11 cellular contexts compared by ENCODE assay signal in the genomic region with DNA sequence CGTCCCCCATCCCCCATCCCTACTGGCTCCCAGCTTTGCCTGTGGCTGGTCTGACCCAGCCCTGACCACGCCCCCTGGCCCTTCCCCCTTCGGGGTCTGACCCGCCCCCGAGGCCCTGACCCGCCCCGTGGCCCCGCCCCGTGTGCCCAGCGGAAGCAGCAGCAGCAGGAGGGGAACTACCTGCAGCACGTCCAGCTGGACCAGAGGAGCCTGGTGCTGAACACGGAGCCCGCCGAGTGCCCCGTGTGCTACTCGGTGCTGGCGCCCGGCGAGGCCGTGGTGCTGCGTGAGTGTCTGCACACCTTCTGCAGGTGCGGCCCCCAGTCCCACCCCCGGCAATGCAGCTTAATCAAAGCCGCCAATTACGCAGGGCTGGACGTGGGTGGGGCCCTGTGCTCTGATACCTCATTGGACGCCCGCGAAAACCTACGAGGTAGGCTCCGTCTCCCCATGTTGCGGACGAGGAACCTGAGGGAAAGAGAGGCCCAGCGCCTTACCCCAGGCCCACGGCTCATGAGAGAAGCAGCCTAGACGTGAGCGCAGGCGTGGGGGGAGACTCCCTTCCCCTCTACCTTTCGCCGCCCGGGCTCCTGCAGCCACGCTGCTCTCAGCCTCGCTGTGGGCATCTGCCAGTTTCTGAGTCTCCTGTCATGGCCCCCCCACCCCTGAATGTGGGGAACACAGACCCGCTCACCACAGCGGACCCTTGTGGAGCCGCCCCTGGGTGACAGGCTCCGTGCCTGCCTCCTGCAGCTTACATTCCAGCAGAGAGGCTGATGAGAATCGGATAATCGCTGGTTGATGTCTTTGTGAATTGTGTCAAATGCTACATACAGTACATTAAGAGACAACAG. TPM values are rescaled to one million over a fixed set of nuclear protein-coding genes. Genes with fewer than 3 reads are reported as not detected.
DNase-seq lines count a peak whose midpoint lies in the region; FAIRE-seq and TF ChIP-seq lines count a peak whose summit lies in the region.
"Had no signal": no experiment of that assay in that cellular context is flagged by ENCODE, and none has a peak within 500 bp of the region (broad histone marks: within the 10 kb centered on the region; RNA-seq: fewer than 3 reads in every experiment).

No MANE protein-coding gene starts in this region.

- no peak for FAIRE-seq in astrocyte (lab: Jason Lieb, UNC)

- POLR2A ChIA-PET in MCF 10A (lab: Yijun Ruan, JAX) = no interaction called here

- H3K27ac Mint-ChIP-seq in MCF 10A (ENCODE audit: low read depth, unreplicated experiment) = peak overlapping the region; percentile 41
- no peak overlapping the region for H3K27ac Mint-ChIP-seq in astrocyte (ENCODE audit: unreplicated experiment)

- intact Hi-C loops in MCF 10A (cut with micrococcal nuclease) = no loop called here
- intact Hi-C loops in mammary epithelial cell (cut with micrococcal nuclease) = no loop called here
- intact Hi-C loops in transverse colon (cut with DNase I; ENCODE audit: low total_unique reads) = no loop called here

- H3K9ac ChIP-seq in mammary epithelial cell (ENCODE audit: insufficient read depth, low read length) (no peak overlapping the region), astrocyte (ENCODE audit: low read length) (no peak overlapping the region)

- H2AFZ ChIP-seq in mammary epithelial cell (ENCODE audit: low read depth, low read length) (no peak overlapping the region), astrocyte (ENCODE audit: low read depth, low read length) (no peak overlapping the region)

- no TSS peak for BruUV-seq in MCF 10A (replicated peaks; lab: Mats Ljungman, UMichigan)
- BruUV-seq in mammary epithelial cell (replicated peaks; lab: Mats Ljungman, UMichigan) = no TSS peak

- no peaks in the 10 kb centered on the region for H3K9me3 Mint-ChIP-seq in MCF 10A (ENCODE audit: unreplicated experiment)
- no peaks in the 10 kb centered on the region for H3K9me3 Mint-ChIP-seq in astrocyte (ENCODE audit: unreplicated experiment)

- WGBS in mammary epithelial cell (ENCODE audit: low coverage, missing lambda C conversion rate) = 97% methylated on average over 18 of the region's 49 CpGs
- WGBS in transverse colon (ENCODE audit: low coverage in 1 of 2), 2 donors = 74 to 79% methylated on average over 4 to 42 of the region's 49 CpGs

- dilution Hi-C loops in mammary epithelial cell (cut with HindIII; ENCODE audit: low sequenced_read_pairs) = no loop called here

- TF ChIP-seq EP300 in transverse colon (IDR thresholded peaks at IDR 0.05; ENCODE audit: low read depth) = no peak

- H3K27ac ChIP-seq in mammary epithelial cell (ENCODE audit: insufficient read depth, low read depth, low read length) (no peak overlapping the region), astrocyte (ENCODE audit: low read depth, low read length) (no peak overlapping the region), transverse colon (peak overlapping the region; percentile 31 to 75 (median 54))
- H3K27ac ChIP-seq: heart left ventricle had no signal

- H3K36me3 ChIP-seq in mammary epithelial cell (ENCODE audit: insufficient read depth, low read length) (peaks cover 22% of the 10 kb centered on the region), astrocyte (ENCODE audit: insufficient read depth, low read length) (peaks cover 6% of the 10 kb centered on the region), transverse colon (peaks cover 0 to 16% (median 5%) of the 10 kb centered on the region in 4 donors)

- no peak overlapping the region for H3K4me2 ChIP-seq in mammary epithelial cell (ENCODE audit: insufficient read depth, low read depth, low read length)
- H3K4me2 ChIP-seq in astrocyte (ENCODE audit: low read length) = no peak overlapping the region

- DNase-seq in MCF 10A (ENCODE audit: unreplicated experiment) (peak; percentile 40), mammary epithelial cell (no peak), NCI-H1105 (lab: John Stamatoyannopoulos, UW) (peak; percentile 94), astrocyte (ENCODE audit: low read depth) (no peak), transverse colon (peak; percentile 92), epidermal melanocyte (ENCODE audit: insufficient read length, low spot score) (no peak), nucleus accumbens (lab: John Stamatoyannopoulos, UW) (no peak), T-helper 1 cell (no peak)
- DNase-seq: DMS79, substantia nigra had no signal

- H3K27me3 Mint-ChIP-seq in MCF 10A (ENCODE audit: insufficient read depth, unreplicated experiment) = no peaks in the 10 kb centered on the region
- no peaks in the 10 kb centered on the region for H3K27me3 Mint-ChIP-seq in astrocyte (ENCODE audit: low read depth, unreplicated experiment)

- TF ChIP-seq CTCF in MCF 10A (IDR thresholded peaks at IDR 0.05; ENCODE audit: unreplicated experiment) (no peak), mammary epithelial cell (conservative IDR thresholded peaks at IDR 0.05 in 1 of 2, IDR thresholded peaks at IDR 0.05 in 1 of 2; ENCODE audit: extremely low read depth in 1 of 2, insufficient read depth in 1 of 2, low read depth in 1 of 2, low read length in 2 of 2) (no peak), astrocyte (IDR thresholded peaks at IDR 0.05; ENCODE audit: insufficient read depth, low read depth, low read length) (no peak), transverse colon (IDR thresholded peaks at IDR 0.05) (no peak)

- H3K27me3 ChIP-seq in mammary epithelial cell (ENCODE audit: insufficient read depth, low read length) (no peaks in the 10 kb centered on the region), astrocyte (ENCODE audit: insufficient read depth, low read length) (no peaks in the 10 kb centered on the region), transverse colon (no peaks in the 10 kb centered on the region)
- H3K27me3 ChIP-seq: heart left ventricle had no signal

- H4K20me1 ChIP-seq in mammary epithelial cell (ENCODE audit: insufficient read depth, low read length) = no peaks in the 10 kb centered on the region
- H4K20me1 ChIP-seq in astrocyte (ENCODE audit: insufficient read depth, low read length) = peaks cover 7% of the 10 kb centered on the region

- no peak overlapping the region for H3K4me3 Mint-ChIP-seq in MCF 10A (ENCODE audit: unreplicated experiment)
- peak overlapping the region; percentile 20 for H3K4me3 Mint-ChIP-seq in astrocyte (ENCODE audit: unreplicated experiment)

- H3K4me3 ChIP-seq in mammary epithelial cell (replicated peaks in 1 of 3; ENCODE audit: insufficient read depth in 1 of 3, low read depth in 2 of 3, low read length in 3 of 3) (no peak overlapping the region), astrocyte (ENCODE audit: insufficient read depth, low read depth, low read length) (no peak overlapping the region), transverse colon (peak overlapping the region in 3 of 4 donors; percentile 20 to 29 (median 23))
- H3K4me3 ChIP-seq: heart left ventricle had no signal

- H3K9me3 ChIP-seq in mammary epithelial cell (replicated peaks; ENCODE audit: insufficient read depth, low read length) (no peaks in the 10 kb centered on the region), astrocyte (ENCODE audit: insufficient read depth, low read depth, low read length) (no peaks in the 10 kb centered on the region), transverse colon (no peaks in the 10 kb centered on the region)
- H3K9me3 ChIP-seq: heart left ventricle had no signal

- in situ Hi-C loops in mammary epithelial cell (cut with MboI; ENCODE audit: low sequenced_read_pairs in 2 of 2) = no loop called here
- in situ Hi-C loops in transverse colon (cut with MboI; ENCODE audit: low pct_ligation_motif_present in 1 of 4, low pct_unique_long_range_greater_than_20kb in 1 of 4, low sequenced_read_pairs in 3 of 4) = no loop called here

- peaks cover 21% of the 10 kb centered on the region for H3K4me1 Mint-ChIP-seq in MCF 10A (ENCODE audit: insufficient read depth, unreplicated experiment)
- peaks cover 3% of the 10 kb centered on the region for H3K4me1 Mint-ChIP-seq in astrocyte (ENCODE audit: low read depth, unreplicated experiment)

- peak; percentile 17 for TF ChIP-seq POLR2A in transverse colon (IDR thresholded peaks at IDR 0.05)

- no peaks in the 10 kb centered on the region for H3K4me1 ChIP-seq in mammary epithelial cell (ENCODE audit: insufficient read depth, low read length)
- no peaks in the 10 kb centered on the region for H3K4me1 ChIP-seq in astrocyte (ENCODE audit: insufficient read depth, low read length)
- H3K4me1 ChIP-seq in transverse colon = peaks cover 0 to 9% (median 5%) of the 10 kb centered on the region in 4 donors

- CTCF ChIA-PET in MCF 10A (lab: Yijun Ruan, JAX) = interaction anchor here (0.8 kb wide), 1 partner anchor 11 kb away, joined by 3 read pairs; no protein-coding TSS in a partner anchor
- CTCF ChIA-PET in mammary epithelial cell (lab: Charles Lee; ENCODE audit: low non-redundant PET) = no interaction called here

- H3K79me2 ChIP-seq in mammary epithelial cell (ENCODE audit: insufficient read depth, low read length) = no peaks in the 10 kb centered on the region
- peaks cover under 1% of the 10 kb centered on the region for H3K79me2 ChIP-seq in astrocyte (ENCODE audit: insufficient read depth, low read length)

- H3K36me3 Mint-ChIP-seq in MCF 10A (ENCODE audit: insufficient read depth, unreplicated experiment) (peaks cover 72% of the 10 kb centered on the region), astrocyte (ENCODE audit: low read depth, unreplicated experiment) (peaks cover 36% of the 10 kb centered on the region)

RNA-seq across cellular contexts. Expression of gene RBCK1, which starts 12.8 kb away (rescaled TPM):
- total RNA-seq in MCF 10A (2022) (353 and 488 TPM in 2 replicates), mammary epithelial cell (100 to 1,000 TPM; 106 to 235 TPM), astrocyte (124 and 138 TPM in 2 replicates), transverse colon (100 to 1,000 TPM; 101 to 152 (median 110) TPM)
- polyA plus RNA-seq in mammary epithelial cell = 68.3 TPM
- polyA minus RNA-seq in mammary epithelial cell = 119 TPM

RNA-seq across cellular contexts. Expression of gene TRIB3, which starts 40.4 kb away (rescaled TPM):
- 477 and 598 TPM in 2 replicates for total RNA-seq in MCF 10A (2022)
- 100 to 1,000 TPM; 238 to 248 TPM for total RNA-seq in mammary epithelial cell
- polyA plus RNA-seq in mammary epithelial cell = 117 TPM
- 43.1 TPM for polyA minus RNA-seq in mammary epithelial cell
- total RNA-seq in astrocyte = 33.0 and 36.9 TPM in 2 replicates
- 10 to 100 TPM in 2 of 4 donors, 1 to 10 TPM in 2; 3.8 to 11.3 (median 7.9) TPM for total RNA-seq in transverse colon

RNA-seq across cellular contexts. Expression of gene TBC1D20, which starts 41.4 kb away (rescaled TPM):
- total RNA-seq in MCF 10A (2022) (32.5 and 36.0 TPM in 2 replicates), mammary epithelial cell (10 to 100 TPM; 36.5 to 43.2 TPM), astrocyte (40.6 and 44.8 TPM in 2 replicates), transverse colon (10 to 100 TPM; 29.1 to 65.5 (median 36.9) TPM)
- 31.9 TPM for polyA plus RNA-seq in mammary epithelial cell
- polyA minus RNA-seq in mammary epithelial cell = 36.3 TPM

Comparison
In these comparisons a context has a peak if more than half of its experiments do, and no peak if none do; other contexts are left out.
1. DNase-seq: peak in MCF 10A (single experiment), NCI-H1105 (single experiment) and transverse colon (single experiment); none in mammary epithelial cell (single experiment), astrocyte (single experiment), epidermal melanocyte (single experiment), nucleus accumbens (0 of 56) and T-helper 1 cell (0 of 5).
2. H3K27ac ChIP-seq: peak in transverse colon (4 of 4); none in mammary epithelial cell (single experiment) and astrocyte (single experiment).
3. H3K4me3 ChIP-seq: peak in transverse colon (3 of 4); none in mammary epithelial cell (0 of 3) and astrocyte (single experiment).